ENCODE assay signal across 19 cellular contexts in the genomic region with DNA sequence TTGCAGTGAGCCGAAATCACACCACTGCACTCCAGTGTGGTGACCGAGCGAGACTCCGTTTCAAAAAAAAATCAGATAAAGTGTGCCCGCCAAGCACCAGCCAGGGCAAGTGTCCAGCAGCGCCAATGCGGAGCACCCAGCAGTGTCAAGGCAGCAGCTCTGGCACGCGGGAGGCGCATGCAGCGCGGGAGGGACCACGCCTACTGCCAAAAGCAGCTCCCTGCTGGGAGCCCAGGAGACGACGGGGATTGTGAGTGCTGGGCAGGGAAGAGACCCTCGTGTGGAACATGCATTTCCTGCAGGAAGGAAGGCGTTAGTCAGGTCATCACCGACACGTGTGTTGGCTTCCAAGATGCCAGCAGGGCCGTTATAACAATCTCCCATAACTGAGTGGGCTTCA.
"Had no signal": no experiment of that assay in that cellular context is flagged by ENCODE, and none has a peak within 500 bp of the region (broad histone marks: within the 10 kb centered on the region; RNA-seq: fewer than 3 reads in every experiment).

No MANE protein-coding gene starts in this region.

- H3K4me1 ChIP-seq: SJSA1 had no signal

- H3K36me3 ChIP-seq: SJSA1 had no signal

- H3K9me3 ChIP-seq: SJSA1 had no signal

- H3K4me3 ChIP-seq: SJSA1, SK-N-MC had no signal

- ATAC-seq: Panc1 had no signal

- H3K27ac ChIP-seq: RWPE1, SJSA1, SK-N-MC had no signal

- DNase-seq: KBM-7, MV-4-11, NCI-H1048, NCI-H1105, NCI-H1417, NCI-H1436 treated with DMSO at 0.1 percent for 48 hours, NCI-H1694 treated with DMSO at 0.1 percent for 48 hours, NCI-H1930, NCI-H2081, NCI-H2107, NCI-H2227 treated with DMSO at 0.1 percent for 48 hours, NCI-H524, NCI-H526 treated with DMSO at 0.1 percent for 48 hours, NCI-H774, SIG-M5 had no signal

- H3K27me3 ChIP-seq: SJSA1 had no signal
